In the genomic region with DNA sequence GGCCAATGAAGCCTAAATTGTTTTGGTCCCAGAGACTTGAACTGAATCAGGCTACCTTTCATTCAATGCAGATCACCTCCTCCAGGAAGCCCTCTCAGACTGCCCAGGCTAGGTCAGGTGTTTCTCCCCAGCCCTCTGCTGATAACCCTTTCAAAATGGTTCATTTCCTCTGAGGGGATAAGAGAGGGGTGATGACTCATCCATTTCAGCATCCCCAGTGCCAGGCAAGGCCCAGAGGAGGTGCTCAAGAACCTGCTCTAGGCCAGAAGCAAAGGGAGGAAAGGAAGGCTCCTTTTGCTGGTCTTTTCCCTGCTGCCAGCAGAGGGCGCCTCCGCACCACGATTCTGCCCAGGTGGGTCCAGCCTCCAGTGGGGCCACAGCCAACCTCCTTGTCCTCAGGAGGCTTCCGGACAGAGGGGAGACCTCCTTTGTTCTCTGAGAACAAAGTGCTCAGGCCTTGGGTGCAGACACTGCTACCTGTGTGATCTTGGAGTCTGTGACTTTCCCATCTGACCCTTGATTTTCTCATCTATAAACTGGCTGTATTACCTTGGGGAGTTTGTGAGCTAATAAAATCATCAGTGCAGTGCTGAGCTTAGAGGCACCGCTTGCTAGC, we compare ENCODE assay signal across 8 cellular contexts. TPM values are rescaled to one million over a fixed set of nuclear protein-coding genes. Genes with fewer than 3 reads are reported as not detected.
DNase-seq lines count a peak whose midpoint lies in the region; ATAC-seq, FAIRE-seq and TF ChIP-seq lines count a peak whose summit lies in the region.

No MANE protein-coding gene starts in this region.

- POLR2A ChIA-PET in WTC11 (lab: Charles Lee), result interaction anchor here (0.7 kb wide), 1 partner anchor 75 kb away, joined by 3 read pairs; no protein-coding TSS in a partner anchor

- H3K27ac Mint-ChIP-seq in WTC11, result peak overlapping the region; percentile 40; the same call in 1 of the 2 replicates

- no peak for FAIRE-seq in bronchial epithelial cell (lab: Jason Lieb, UNC)

- H3K36me3 Mint-ChIP-seq in WTC11, result no peaks in the 10 kb centered on the region; the same call in none of the 2 replicates

- peaks cover 23% of the 10 kb centered on the region for H3K4me1 Mint-ChIP-seq in WTC11

- H3K27me3 ChIP-seq in bronchial epithelial cell (ENCODE audit: control insufficient read depth, insufficient read depth, low read length) (no peaks in the 10 kb centered on the region), kidney epithelial cell (ENCODE audit: control insufficient read depth, insufficient read depth, low read length) (no peaks in the 10 kb centered on the region)

- H3K36me3 ChIP-seq in bronchial epithelial cell (ENCODE audit: control insufficient read depth, insufficient read depth, low read length), result no peaks in the 10 kb centered on the region
- no peaks in the 10 kb centered on the region for H3K36me3 ChIP-seq in kidney epithelial cell (ENCODE audit: control insufficient read depth, insufficient read depth, low read length)

- H3K4me3 Mint-ChIP-seq in WTC11, result no peak overlapping the region

- H3K27me3 Mint-ChIP-seq in WTC11 (ENCODE audit: low read depth), result no peaks in the 10 kb centered on the region

- TF ChIP-seq CTCF in WTC11 (IDR thresholded peaks at IDR 0.05) (peak; percentile 97), bronchial epithelial cell (IDR thresholded peaks at IDR 0.05; ENCODE audit: insufficient read depth, low read length, severe bottlenecking) (peak; percentile 97), kidney epithelial cell (IDR thresholded peaks at IDR 0.05; ENCODE audit: insufficient read depth, low read length, poor library complexity, severe bottlenecking) (peak; percentile 93)

- peaks cover 19% of the 10 kb centered on the region for H3K9me3 Mint-ChIP-seq in WTC11

- DNase-seq in NCI-H2107 treated with DMSO at 0.1 percent for 48 hours (lab: John Stamatoyannopoulos, UW; ENCODE audit: unreplicated experiment), result peak; percentile 20
- DNase-seq in NCI-H2107 (lab: John Stamatoyannopoulos, UW), result no peak
- peak; percentile 51 for DNase-seq in NCI-H2029 (lab: John Stamatoyannopoulos, UW)
- peak; percentile 91 for DNase-seq in WTC11 (ENCODE audit: low spot score)
- peak; percentile 76 for DNase-seq in bronchial epithelial cell (ENCODE audit: low read depth)
- peak; percentile 31 for DNase-seq in kidney epithelial cell (ENCODE audit: low read depth)
- peak; percentile 65 for DNase-seq in stimulated activated CD4-positive, alpha-beta T cell treated with anti-CD3 and anti-CD28 coated beads, Interleukin-4, amount 100 ng/mL, for 1 hour

- ATAC-seq in WTC11 (peak; percentile 97), GM19324 (IDR thresholded peaks at IDR 0.05; ENCODE audit: low FRiP score, unreplicated experiment) (no peak)

- no peak overlapping the region for H3K4me3 ChIP-seq in bronchial epithelial cell (ENCODE audit: low read depth, low read length)
- no peak overlapping the region for H3K4me3 ChIP-seq in kidney epithelial cell (ENCODE audit: low read depth, low read length)

- CTCF ChIA-PET in WTC11 (lab: Charles Lee), result interaction anchor here (0.6 to 3.4 kb wide), 37 partner anchors 8 to 778 kb away, joined by 3 to 31 read pairs (median 4); no protein-coding TSS in a partner anchor

TF ChIP-seq in WTC11, 78 proteins besides CTCF, POLR2A, EP300 and RAD21:
- TF ChIP-seq GTF2I (CRISPR knock-in tag; conservative IDR thresholded peaks at IDR 0.05), result 0 out of 2 replicates have a peak, but pooled peaks have one; percentile 9
- no peak for TF ChIP-seq ZMAT4 (CRISPR knock-in tag; IDR thresholded peaks at IDR 0.05)
- TF ChIP-seq TEAD1 (CRISPR knock-in tag; IDR thresholded peaks at IDR 0.05), result peak; percentile 57; the same call in 1 of the 2 replicates
- TF ChIP-seq, protein P1, sequence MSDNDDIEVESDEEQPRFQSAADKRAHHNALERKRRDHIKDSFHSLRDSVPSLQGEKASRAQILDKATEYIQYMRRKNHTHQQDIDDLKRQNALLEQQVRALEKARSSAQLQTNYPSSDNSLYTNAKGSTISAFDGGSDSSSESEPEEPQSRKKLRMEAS (CRISPR knock-in tag; IDR thresholded peaks at IDR 0.05), result peak; percentile 39; the same call in 1 of the 2 replicates
- TF ChIP-seq GABPB1 (CRISPR knock-in tag; IDR thresholded peaks at IDR 0.05), result no peak
- 0 out of 2 replicates have a peak, but pooled peaks have one; percentile 45 for TF ChIP-seq ETV6 (CRISPR knock-in tag; IDR thresholded peaks at IDR 0.05)
- TF ChIP-seq ZNF219 (CRISPR knock-in tag; IDR thresholded peaks at IDR 0.05; ENCODE audit: borderline replicate concordance), result no peak
- TF ChIP-seq ZNF281 (CRISPR knock-in tag; IDR thresholded peaks at IDR 0.05), result no peak
- peak; percentile 76; the same call in 1 of the 2 replicates for TF ChIP-seq MXD4 (CRISPR knock-in tag; IDR thresholded peaks at IDR 0.05; ENCODE audit: borderline replicate concordance)
- 0 out of 2 replicates have a peak, but pooled peaks have one; percentile 53 for TF ChIP-seq ZNF396 (CRISPR knock-in tag; IDR thresholded peaks at IDR 0.05; ENCODE audit: borderline replicate concordance)
- peak; percentile 79 for TF ChIP-seq NFE2L1 (CRISPR knock-in tag; IDR thresholded peaks at IDR 0.05)
- peak; percentile 73; the same call in 1 of the 2 replicates for TF ChIP-seq SMAD3 (CRISPR knock-in tag; IDR thresholded peaks at IDR 0.05; ENCODE audit: borderline replicate concordance)
- TF ChIP-seq ZNF671 (CRISPR knock-in tag; IDR thresholded peaks at IDR 0.05), result no peak

RNA-seq across cellular contexts. Expression of gene ARHGEF10L, which starts 45.3 kb away (rescaled TPM):
- total RNA-seq in WTC11 (2021) (32.4 to 34.6 TPM (median 34.4 TPM) in 3 replicates), bronchial epithelial cell (6.3 and 14.8 TPM in 2 replicates), kidney epithelial cell (23.5 and 29.5 TPM in 2 replicates)

RNA-seq across cellular contexts. Expression of gene RCC2, which starts 54.7 kb away (rescaled TPM):
- 377 to 407 TPM (median 395 TPM) in 3 replicates for total RNA-seq in WTC11 (2021)
- total RNA-seq in bronchial epithelial cell, result 135 and 152 TPM in 2 replicates
- total RNA-seq in kidney epithelial cell, result 80.2 and 80.8 TPM in 2 replicates
